1 cellular context compared by ENCODE assay signal in genomic region chr14:102206901-102207300, GRCh38.
TF ChIP-seq lines count a peak whose summit lies in the region.

No MANE protein-coding gene starts in this region.

TF ChIP-seq in HEK293, 187 proteins besides CTCF, POLR2A, EP300 and RAD21 (continued from another document):
- TF ChIP-seq, protein P1, sequence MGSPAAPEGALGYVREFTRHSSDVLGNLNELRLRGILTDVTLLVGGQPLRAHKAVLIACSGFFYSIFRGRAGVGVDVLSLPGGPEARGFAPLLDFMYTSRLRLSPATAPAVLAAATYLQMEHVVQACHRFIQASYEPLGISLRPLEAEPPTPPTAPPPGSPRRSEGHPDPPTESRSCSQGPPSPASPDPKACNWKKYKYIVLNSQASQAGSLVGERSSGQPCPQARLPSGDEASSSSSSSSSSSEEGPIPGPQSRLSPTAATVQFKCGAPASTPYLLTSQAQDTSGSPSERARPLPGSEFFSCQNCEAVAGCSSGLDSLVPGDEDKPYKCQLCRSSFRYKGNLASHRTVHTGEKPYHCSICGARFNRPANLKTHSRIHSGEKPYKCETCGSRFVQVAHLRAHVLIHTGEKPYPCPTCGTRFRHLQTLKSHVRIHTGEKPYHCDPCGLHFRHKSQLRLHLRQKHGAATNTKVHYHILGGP (tag by site-specific recombination; IDR thresholded peaks at IDR 0.05) = no peak
- TF ChIP-seq ZSCAN18 (tag by site-specific recombination; IDR thresholded peaks at IDR 0.05) (no peak), ZNF302 (tag by site-specific recombination; IDR thresholded peaks at IDR 0.05; ENCODE audit: low read depth) (no peak), ZNF341 (tag by site-specific recombination; IDR thresholded peaks at IDR 0.05; ENCODE audit: low read depth) (0 out of 2 replicates have a peak, but pooled peaks have one; percentile 1), ELK4 (IDR thresholded peaks at IDR 0.05; ENCODE audit: borderline replicate concordance, low read depth, low read length) (no peak), ZNF654 (tag by site-specific recombination; IDR thresholded peaks at IDR 0.05; ENCODE audit: low read depth) (0 out of 2 replicates have a peak, but pooled peaks have one; percentile 17), ZBTB10 (tag by site-specific recombination; IDR thresholded peaks at IDR 0.05) (no peak), ZNF146 (tag by site-specific recombination; IDR thresholded peaks at IDR 0.05) (no peak), ZNF776 (tag by site-specific recombination; IDR thresholded peaks at IDR 0.05; ENCODE audit: borderline replicate concordance) (no peak), ZNF701 (tag by site-specific recombination; IDR thresholded peaks at IDR 0.05) (no peak), SP2 (tag by site-specific recombination; IDR thresholded peaks at IDR 0.05) (no peak), ZNF473 (tag by site-specific recombination; IDR thresholded peaks at IDR 0.05) (no peak), ZNF521 (tag by site-specific recombination; IDR thresholded peaks at IDR 0.05) (no peak), ZNF16 (tag by site-specific recombination; IDR thresholded peaks at IDR 0.05; ENCODE audit: low read depth) (no peak)
- TF ChIP-seq, protein P2, sequence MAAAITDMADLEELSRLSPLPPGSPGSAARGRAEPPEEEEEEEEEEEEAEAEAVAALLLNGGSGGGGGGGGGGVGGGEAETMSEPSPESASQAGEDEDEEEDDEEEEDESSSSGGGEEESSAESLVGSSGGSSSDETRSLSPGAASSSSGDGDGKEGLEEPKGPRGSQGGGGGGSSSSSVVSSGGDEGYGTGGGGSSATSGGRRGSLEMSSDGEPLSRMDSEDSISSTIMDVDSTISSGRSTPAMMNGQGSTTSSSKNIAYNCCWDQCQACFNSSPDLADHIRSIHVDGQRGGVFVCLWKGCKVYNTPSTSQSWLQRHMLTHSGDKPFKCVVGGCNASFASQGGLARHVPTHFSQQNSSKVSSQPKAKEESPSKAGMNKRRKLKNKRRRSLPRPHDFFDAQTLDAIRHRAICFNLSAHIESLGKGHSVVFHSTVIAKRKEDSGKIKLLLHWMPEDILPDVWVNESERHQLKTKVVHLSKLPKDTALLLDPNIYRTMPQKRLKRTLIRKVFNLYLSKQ (tag by site-specific recombination; IDR thresholded peaks at IDR 0.05; ENCODE audit: borderline replicate concordance) = no peak
- TF ChIP-seq, protein P3, sequence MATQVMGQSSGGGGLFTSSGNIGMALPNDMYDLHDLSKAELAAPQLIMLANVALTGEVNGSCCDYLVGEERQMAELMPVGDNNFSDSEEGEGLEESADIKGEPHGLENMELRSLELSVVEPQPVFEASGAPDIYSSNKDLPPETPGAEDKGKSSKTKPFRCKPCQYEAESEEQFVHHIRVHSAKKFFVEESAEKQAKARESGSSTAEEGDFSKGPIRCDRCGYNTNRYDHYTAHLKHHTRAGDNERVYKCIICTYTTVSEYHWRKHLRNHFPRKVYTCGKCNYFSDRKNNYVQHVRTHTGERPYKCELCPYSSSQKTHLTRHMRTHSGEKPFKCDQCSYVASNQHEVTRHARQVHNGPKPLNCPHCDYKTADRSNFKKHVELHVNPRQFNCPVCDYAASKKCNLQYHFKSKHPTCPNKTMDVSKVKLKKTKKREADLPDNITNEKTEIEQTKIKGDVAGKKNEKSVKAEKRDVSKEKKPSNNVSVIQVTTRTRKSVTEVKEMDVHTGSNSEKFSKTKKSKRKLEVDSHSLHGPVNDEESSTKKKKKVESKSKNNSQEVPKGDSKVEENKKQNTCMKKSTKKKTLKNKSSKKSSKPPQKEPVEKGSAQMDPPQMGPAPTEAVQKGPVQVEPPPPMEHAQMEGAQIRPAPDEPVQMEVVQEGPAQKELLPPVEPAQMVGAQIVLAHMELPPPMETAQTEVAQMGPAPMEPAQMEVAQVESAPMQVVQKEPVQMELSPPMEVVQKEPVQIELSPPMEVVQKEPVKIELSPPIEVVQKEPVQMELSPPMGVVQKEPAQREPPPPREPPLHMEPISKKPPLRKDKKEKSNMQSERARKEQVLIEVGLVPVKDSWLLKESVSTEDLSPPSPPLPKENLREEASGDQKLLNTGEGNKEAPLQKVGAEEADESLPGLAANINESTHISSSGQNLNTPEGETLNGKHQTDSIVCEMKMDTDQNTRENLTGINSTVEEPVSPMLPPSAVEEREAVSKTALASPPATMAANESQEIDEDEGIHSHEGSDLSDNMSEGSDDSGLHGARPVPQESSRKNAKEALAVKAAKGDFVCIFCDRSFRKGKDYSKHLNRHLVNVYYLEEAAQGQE (tag by site-specific recombination; IDR thresholded peaks at IDR 0.05) = no peak
